ENCODE assay signal across 1 cellular context in the genomic region with DNA sequence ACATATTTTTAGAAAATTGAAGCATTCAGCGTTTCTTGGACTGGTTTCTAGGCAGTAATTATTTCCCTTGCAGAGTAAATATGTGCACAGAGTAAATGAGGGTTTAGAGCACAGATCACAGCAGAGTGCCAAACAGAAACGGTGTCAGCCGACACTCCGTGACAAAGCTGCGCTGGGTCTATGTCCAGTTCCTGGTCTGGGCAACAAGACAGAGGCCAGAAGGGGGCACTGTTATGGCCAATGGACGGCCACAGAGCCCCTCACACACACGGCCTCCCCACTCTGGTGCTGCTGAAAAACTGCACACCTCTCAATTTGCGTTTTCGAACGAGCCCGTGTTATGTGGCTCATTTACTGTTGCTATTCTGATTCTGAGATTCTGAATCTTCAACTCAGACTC.
TF ChIP-seq lines count a peak whose summit lies in the region.

No MANE protein-coding gene starts in this region.

TF ChIP-seq in SK-N-SH treated with all-trans-retinoic acid at 6 μM for 48 hours, 23 proteins besides CTCF, POLR2A, EP300 and RAD21 (continued from another document):
- TF ChIP-seq, protein P1, sequence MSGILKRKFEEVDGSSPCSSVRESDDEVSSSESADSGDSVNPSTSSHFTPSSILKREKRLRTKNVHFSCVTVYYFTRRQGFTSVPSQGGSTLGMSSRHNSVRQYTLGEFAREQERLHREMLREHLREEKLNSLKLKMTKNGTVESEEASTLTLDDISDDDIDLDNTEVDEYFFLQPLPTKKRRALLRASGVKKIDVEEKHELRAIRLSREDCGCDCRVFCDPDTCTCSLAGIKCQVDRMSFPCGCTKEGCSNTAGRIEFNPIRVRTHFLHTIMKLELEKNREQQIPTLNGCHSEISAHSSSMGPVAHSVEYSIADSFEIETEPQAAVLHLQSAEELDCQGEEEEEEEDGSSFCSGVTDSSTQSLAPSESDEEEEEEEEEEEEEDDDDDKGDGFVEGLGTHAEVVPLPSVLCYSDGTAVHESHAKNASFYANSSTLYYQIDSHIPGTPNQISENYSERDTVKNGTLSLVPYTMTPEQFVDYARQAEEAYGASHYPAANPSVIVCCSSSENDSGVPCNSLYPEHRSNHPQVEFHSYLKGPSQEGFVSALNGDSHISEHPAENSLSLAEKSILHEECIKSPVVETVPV (CRISPR knock-in tag; IDR thresholded peaks at IDR 0.05): no peak
- TF ChIP-seq TCF4 (CRISPR knock-in tag; IDR thresholded peaks at IDR 0.05; ENCODE audit: borderline replicate concordance): no peak
- TF ChIP-seq ZNF70 (CRISPR knock-in tag; IDR thresholded peaks at IDR 0.05): no peak
- TF ChIP-seq BACH2 (CRISPR knock-in tag; IDR thresholded peaks at IDR 0.05; ENCODE audit: borderline replicate concordance): no peak
- TF ChIP-seq ZC3H10 (CRISPR knock-in tag; IDR thresholded peaks at IDR 0.05): no peak
- TF ChIP-seq, protein P2, sequence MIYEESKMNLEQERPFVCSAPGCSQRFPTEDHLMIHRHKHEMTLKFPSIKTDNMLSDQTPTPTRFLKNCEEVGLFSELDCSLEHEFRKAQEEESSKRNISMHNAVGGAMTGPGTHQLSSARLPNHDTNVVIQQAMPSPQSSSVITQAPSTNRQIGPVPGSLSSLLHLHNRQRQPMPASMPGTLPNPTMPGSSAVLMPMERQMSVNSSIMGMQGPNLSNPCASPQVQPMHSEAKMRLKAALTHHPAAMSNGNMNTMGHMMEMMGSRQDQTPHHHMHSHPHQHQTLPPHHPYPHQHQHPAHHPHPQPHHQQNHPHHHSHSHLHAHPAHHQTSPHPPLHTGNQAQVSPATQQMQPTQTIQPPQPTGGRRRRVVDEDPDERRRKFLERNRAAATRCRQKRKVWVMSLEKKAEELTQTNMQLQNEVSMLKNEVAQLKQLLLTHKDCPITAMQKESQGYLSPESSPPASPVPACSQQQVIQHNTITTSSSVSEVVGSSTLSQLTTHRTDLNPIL (CRISPR knock-in tag; IDR thresholded peaks at IDR 0.05; ENCODE audit: low read depth): no peak
- TF ChIP-seq, protein P3, sequence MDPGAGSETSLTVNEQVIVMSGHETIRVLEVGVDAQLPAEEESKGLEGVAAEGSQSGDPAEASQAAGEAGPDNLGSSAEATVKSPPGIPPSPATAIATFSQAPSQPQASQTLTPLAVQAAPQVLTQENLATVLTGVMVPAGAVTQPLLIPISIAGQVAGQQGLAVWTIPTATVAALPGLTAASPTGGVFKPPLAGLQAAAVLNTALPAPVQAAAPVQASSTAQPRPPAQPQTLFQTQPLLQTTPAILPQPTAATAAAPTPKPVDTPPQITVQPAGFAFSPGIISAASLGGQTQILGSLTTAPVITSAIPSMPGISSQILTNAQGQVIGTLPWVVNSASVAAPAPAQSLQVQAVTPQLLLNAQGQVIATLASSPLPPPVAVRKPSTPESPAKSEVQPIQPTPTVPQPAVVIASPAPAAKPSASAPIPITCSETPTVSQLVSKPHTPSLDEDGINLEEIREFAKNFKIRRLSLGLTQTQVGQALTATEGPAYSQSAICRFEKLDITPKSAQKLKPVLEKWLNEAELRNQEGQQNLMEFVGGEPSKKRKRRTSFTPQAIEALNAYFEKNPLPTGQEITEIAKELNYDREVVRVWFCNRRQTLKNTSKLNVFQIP (CRISPR knock-in tag; IDR thresholded peaks at IDR 0.05; ENCODE audit: borderline replicate concordance, low read depth): no peak
- no peak for TF ChIP-seq OSR1 (CRISPR knock-in tag; IDR thresholded peaks at IDR 0.05)
- no peak for TF ChIP-seq GLIS3 (CRISPR knock-in tag; IDR thresholded peaks at IDR 0.05)
